In genomic region chr14:103124501-103125001, GRCh38 we compare ENCODE assay signal across 16 cellular contexts. TPM values are rescaled to one million over a fixed set of nuclear protein-coding genes. Genes with fewer than 3 reads are reported as not detected.
DNase-seq lines count a peak whose midpoint lies in the region; ATAC-seq, FAIRE-seq and TF ChIP-seq lines count a peak whose summit lies in the region.
"Had no signal": no experiment of that assay in that cellular context is flagged by ENCODE, and none has a peak within 500 bp of the region (broad histone marks: within the 10 kb centered on the region; RNA-seq: fewer than 3 reads in every experiment).

No MANE protein-coding gene starts in this region.

- H3K36me3 Mint-ChIP-seq in stimulated activated naive B cell treated with anti-CD40 and anti-IgM and Interleukin-4, amounts not matched to agents 10 μg/mL and 1 μg/mL and 100 μg/mL, for 72 hours, result peaks cover 0 to 7% of the 10 kb centered on the region in 2 donors
- H3K36me3 Mint-ChIP-seq: activated naive CD8-positive, alpha-beta T cell treated with anti-CD3 and anti-CD28 coated beads for 36 hours; CD8-positive, alpha-beta memory T cell had no signal

- H3K9me3 Mint-ChIP-seq in stimulated activated naive B cell treated with anti-CD40 and anti-IgM and Interleukin-4, amounts not matched to agents 10 μg/mL and 1 μg/mL and 100 μg/mL, for 72 hours, result peaks cover 0 to 1% of the 10 kb centered on the region in 2 donors
- H3K9me3 Mint-ChIP-seq: activated naive CD8-positive, alpha-beta T cell treated with anti-CD3 and anti-CD28 coated beads for 36 hours; CD8-positive, alpha-beta memory T cell; endodermal cell had no signal

- CTCF ChIA-PET in GM12878 (lab: Yijun Ruan, JAX), result interaction anchor here (1.6 to 3.2 kb wide), 5 partner anchors 15 to 168 kb away, joined by 3 to 19 read pairs (median 8); no protein-coding TSS in a partner anchor

- DNase-seq in GM12864 (ENCODE audit: low read depth) (no peak), GM12878 (ENCODE audit: low read depth, low spot score) (no peak), kidney epithelial cell (ENCODE audit: low read depth) (no peak), mesenteric fat pad (ENCODE audit: low spot score) (no peak), NCI-H1930 (lab: John Stamatoyannopoulos, UW) (no peak)
- no peak for DNase-seq in stimulated activated naive B cell treated with anti-CD40 and anti-IgM and Interleukin-4, amounts not matched to agents 10 μg/mL and 1 μg/mL and 100 μg/mL, for 72 hours
- DNase-seq: activated naive CD8-positive, alpha-beta T cell treated with anti-CD3 and anti-CD28 coated beads for 36 hours; CD8-positive, alpha-beta memory T cell; NCI-H1092; NK-92 treated with Interleukin-12 subunit alpha and Interleukin-12 subunit beta, amount 100 ng/mL, for 24 hours; T-helper 1 cell had no signal

- H3K4me3 ChIP-seq in GM12864 (ENCODE audit: low read depth, low read length) (peak overlapping the region; percentile 69; the same call in 1 of the 2 replicates), GM12878 (peak overlapping the region; percentile 79; the same call in 1 of the 2 replicates), kidney epithelial cell (ENCODE audit: low read depth, low read length) (peak overlapping the region; percentile 61)

- peak overlapping the region; percentile 75; the same call in 1 of the 2 replicates for H3K9ac ChIP-seq in GM12878 (ENCODE audit: control insufficient read depth, insufficient read depth, low read length)

- no peaks in the 10 kb centered on the region for H4K20me1 ChIP-seq in GM12878 (ENCODE audit: control insufficient read depth, insufficient read depth)

- H3K4me2 ChIP-seq in GM12878 (ENCODE audit: control insufficient read depth, insufficient read depth), result peak overlapping the region; percentile 91

- peaks cover 15% of the 10 kb centered on the region for H3K4me1 ChIP-seq in GM12878 (ENCODE audit: control insufficient read depth, insufficient read depth, low read length)

- TF ChIP-seq CTCF in GM12864 (IDR thresholded peaks at IDR 0.05; ENCODE audit: low read depth, low read length, missing control alignments) (no peak), GM12878 (IDR thresholded peaks at IDR 0.05 in 2 of 3, conservative IDR thresholded peaks at IDR 0.05 in 1 of 3; ENCODE audit: control insufficient read depth in 2 of 3, extremely low read depth in 1 of 3, insufficient read depth in 1 of 3, low read depth in 3 of 3, low read length in 3 of 3) (no peak), kidney epithelial cell (IDR thresholded peaks at IDR 0.05; ENCODE audit: insufficient read depth, low read length, poor library complexity, severe bottlenecking) (no peak)

- intact Hi-C loops in GM12878 (cut with micrococcal nuclease; ENCODE audit: unreplicated experiment), result no loop called here

- H2AFZ ChIP-seq in GM12878 (ENCODE audit: control insufficient read depth, low read depth, low read length), result no peak overlapping the region

- SMC1A ChIA-PET in GM12878 (lab: Charles Lee; ENCODE audit: uncharacterized antibody, unreplicated experiment), result interaction anchor here (1.2 to 1.8 kb wide), 3 partner anchors 16 to 19 kb away, joined by 4 to 7 read pairs (median 5); no protein-coding TSS in a partner anchor

- TF ChIP-seq RAD21 in GM12878 (IDR thresholded peaks at IDR 0.05; ENCODE audit: insufficient read depth, low read depth, low read length), result no peak

- POLR2A ChIA-PET in GM12878 (lab: Charles Lee), result interaction anchor here (0.7 to 1.3 kb wide), 3 partner anchors 10 to 20 kb away, joined by 3 read pairs; no protein-coding TSS in a partner anchor

- TF ChIP-seq EP300 in GM12878 (IDR thresholded peaks at IDR 0.05; ENCODE audit: borderline replicate concordance in 1 of 2, control insufficient read depth in 1 of 2, low read depth in 2 of 2, low read length in 2 of 2), result no peak

- H3K4me3 Mint-ChIP-seq in stimulated activated naive B cell treated with anti-CD40 and anti-IgM and Interleukin-4, amounts not matched to agents 10 μg/mL and 1 μg/mL and 100 μg/mL, for 72 hours, result no peak overlapping the region
- H3K4me3 Mint-ChIP-seq: activated naive CD8-positive, alpha-beta T cell treated with anti-CD3 and anti-CD28 coated beads for 36 hours had no signal

- H3K27ac Mint-ChIP-seq in stimulated activated naive B cell treated with anti-CD40 and anti-IgM and Interleukin-4, amounts not matched to agents 10 μg/mL and 1 μg/mL and 100 μg/mL, for 72 hours, result peak overlapping the region; percentile 27
- H3K27ac Mint-ChIP-seq: activated naive CD8-positive, alpha-beta T cell treated with anti-CD3 and anti-CD28 coated beads for 36 hours; CD8-positive, alpha-beta memory T cell; endodermal cell had no signal

- H3K27ac ChIP-seq in GM12878 (ENCODE audit: control insufficient read depth, insufficient read depth), result peak overlapping the region; percentile 45; the same call in 1 of the 2 replicates

- no peaks in the 10 kb centered on the region; a peak in 1 of 4 replicates for H3K36me3 ChIP-seq in GM12878 (ENCODE audit: control insufficient read depth in 2 of 2, insufficient read depth in 2 of 2, low read length in 1 of 2)
- H3K36me3 ChIP-seq in kidney epithelial cell (ENCODE audit: control insufficient read depth, insufficient read depth, low read length), result no peaks in the 10 kb centered on the region

- H3K79me2 ChIP-seq in GM12878 (ENCODE audit: control insufficient read depth, insufficient read depth, low read length), result peaks cover 21% of the 10 kb centered on the region

- 98% methylated on average over 5 of the region's 5 CpGs for WGBS in GM12878 (ENCODE audit: insufficient coverage, insufficient replicate concordance, low lambda C conversion rate, missing lambda C conversion rate)

- H3K4me1 Mint-ChIP-seq in stimulated activated naive B cell treated with anti-CD40 and anti-IgM and Interleukin-4, amounts not matched to agents 10 μg/mL and 1 μg/mL and 100 μg/mL, for 72 hours, result peaks cover 11 to 30% of the 10 kb centered on the region in 2 donors
- H3K4me1 Mint-ChIP-seq: activated naive CD8-positive, alpha-beta T cell treated with anti-CD3 and anti-CD28 coated beads for 36 hours had no signal

- BruUV-seq in GM12878 (replicated peaks; lab: Mats Ljungman, UMichigan), result no TSS peak

- no peak for ATAC-seq in GM12878
- ATAC-seq in stimulated activated naive B cell treated with anti-CD40 and anti-IgM and Interleukin-4, amounts not matched to agents 10 μg/mL and 1 μg/mL and 100 μg/mL, for 72 hours (replicated peaks), result no peak
- ATAC-seq in GM19328 (IDR thresholded peaks at IDR 0.05; ENCODE audit: unreplicated experiment), result no peak
- ATAC-seq in HG03095 (IDR thresholded peaks at IDR 0.05; ENCODE audit: unreplicated experiment), result no peak

- in situ Hi-C loops in GM12878 (cut with MboI), result no loop called here

- H3K27me3 ChIP-seq in GM12878 (replicated peaks in 1 of 2; ENCODE audit: control insufficient read depth in 2 of 2, insufficient read depth in 2 of 2, low read length in 1 of 2) (no peaks in the 10 kb centered on the region), kidney epithelial cell (ENCODE audit: control insufficient read depth, insufficient read depth, low read length) (no peaks in the 10 kb centered on the region)

- H3K27me3 Mint-ChIP-seq in stimulated activated naive B cell treated with anti-CD40 and anti-IgM and Interleukin-4, amounts not matched to agents 10 μg/mL and 1 μg/mL and 100 μg/mL, for 72 hours, result peaks cover 38 to 75% of the 10 kb centered on the region in 2 donors

- no peaks in the 10 kb centered on the region for H3K9me3 ChIP-seq in GM12878 (replicated peaks; ENCODE audit: control insufficient read depth, insufficient read depth, low read length)

- no peak for TF ChIP-seq POLR2A in GM12878 (IDR thresholded peaks at IDR 0.05; ENCODE audit: low read depth, low read length)

- no peak for FAIRE-seq in GM12878 (lab: Jason Lieb, UNC)

- RAD21 ChIA-PET in GM12878 (lab: Charles Lee; ENCODE audit: unreplicated experiment), result interaction anchor here (0.9 to 1.9 kb wide), 2 partner anchors 16 to 19 kb away, joined by 3 to 7 read pairs; no protein-coding TSS in a partner anchor

RNA-seq across cellular contexts. Expression of gene TNFAIP2, which starts 1.3 kb away (rescaled TPM):
- total RNA-seq in GM12878 (2013; cell fraction: nucleolus; rRNA removed), result 228 and 277 TPM in 2 replicates
- total RNA-seq in GM12878 (2014; rRNA removed), result 75.4 and 81.6 TPM in 2 replicates
- total RNA-seq in GM12878 (2014; rRNA removed; fragmentation: Illumina TruSeq; extraction: Trizol), result 51.0 and 58.3 TPM in 2 replicates
- total RNA-seq in GM12878 (2021), result 107 and 116 TPM in 2 replicates
- polyA plus RNA-seq in GM12878 (2011; ENCODE audit: low read depth), result 25.2 TPM
- polyA plus RNA-seq in GM12878 (2011; rRNA removed), result 38.5 and 66.7 TPM in 2 replicates
- polyA plus RNA-seq in GM12878 (2011; cell fraction: cytosol; rRNA removed), result 82.8 and 101 TPM in 2 replicates
- 340 and 362 TPM in 2 replicates for polyA plus RNA-seq in GM12878 (2011; cell fraction: nucleus; rRNA removed)
- polyA plus RNA-seq in GM12878 (2012), result 41.1 and 61.7 TPM in 2 replicates
- 36.8 and 67.5 TPM in 2 replicates for polyA plus RNA-seq in GM12878 (2014; fragmentation: Illumina TruSeq; extraction: Trizol)
- 100 to 1,000 TPM in 1 of 2 experiments, 10 to 100 TPM in 1; 85.6 to 106 TPM for polyA plus RNA-seq in GM12878 (2014; fragmentation: Nextera tagmentation; extraction: Ambion mirVana)
- polyA plus RNA-seq in GM12878 (2014; rRNA removed), result 137 and 150 TPM in 2 replicates
- 1 to 10 TPM; 7.1 TPM for polyA plus RNA-seq in GM12878 (2016; fragmentation: Nextera tagmentation; extraction: Ambion mirVana)
- polyA minus RNA-seq in GM12878 (2011; rRNA and poly(A)+ RNA removed), result 29.0 and 63.6 TPM in 2 replicates
- polyA minus RNA-seq in GM12878 (2011; cell fraction: cytosol; rRNA and poly(A)+ RNA removed), result 40.4 and 44.5 TPM in 2 replicates
- 25.3 and 36.6 TPM in 2 replicates for polyA minus RNA-seq in GM12878 (2011; cell fraction: nucleus; rRNA and poly(A)+ RNA removed)
- total RNA-seq in kidney epithelial cell, result 152 and 154 TPM in 2 replicates
- total RNA-seq in mesenteric fat pad, result 211 TPM
- polyA plus RNA-seq: CD8-positive, alpha-beta memory T cell had no signal

RNA-seq across cellular contexts. Expression of gene EXOC3L4, which starts 30.0 kb away (rescaled TPM):
- total RNA-seq in GM12878 (2013; cell fraction: nucleolus; rRNA removed), result not detected in 2 replicates
- total RNA-seq in GM12878 (2014; rRNA removed) (not detected in 2 replicates), GM12878 (2014; rRNA removed; fragmentation: Illumina TruSeq; extraction: Trizol) (not detected in 2 replicates), GM12878 (2021) (not detected in 2 replicates), kidney epithelial cell (0.34 and 0.46 TPM in 2 replicates), mesenteric fat pad (2.0 TPM)
- not detected for polyA plus RNA-seq in GM12878 (2011; ENCODE audit: low read depth)
- polyA plus RNA-seq in GM12878 (2011; rRNA removed) (not detected in 2 replicates), GM12878 (2014; fragmentation: Illumina TruSeq; extraction: Trizol) (not detected in 2 replicates), GM12878 (2014; fragmentation: Nextera tagmentation; extraction: Ambion mirVana) (not detected), GM12878 (2014; rRNA removed) (not detected in 2 replicates), GM12878 (2016; fragmentation: Nextera tagmentation; extraction: Ambion mirVana) (not detected)
- polyA plus RNA-seq in GM12878 (2011; cell fraction: cytosol; rRNA removed), result not detected in 2 replicates
- polyA plus RNA-seq in GM12878 (2011; cell fraction: nucleus; rRNA removed), result 0.15 TPM in 1 of 2 replicates, not detected in the other
- polyA plus RNA-seq in GM12878 (2012), result not detected in 2 replicates
- polyA minus RNA-seq in GM12878 (2011; rRNA and poly(A)+ RNA removed), result not detected in 2 replicates
- not detected in 2 replicates for polyA minus RNA-seq in GM12878 (2011; cell fraction: cytosol; rRNA and poly(A)+ RNA removed)
- not detected in 2 replicates for polyA minus RNA-seq in GM12878 (2011; cell fraction: nucleus; rRNA and poly(A)+ RNA removed)
- total RNA-seq: activated CD8-positive, alpha-beta memory T cell treated with anti-CD3 and anti-CD28 coated beads for 36 hours; activated naive CD8-positive, alpha-beta T cell treated with anti-CD3 and anti-CD28 coated beads for 36 hours; CD8-positive, alpha-beta memory T cell had no signal
- polyA plus RNA-seq: CD8-positive, alpha-beta memory T cell had no signal

RNA-seq across cellular contexts. Expression of gene LBHD2, which starts 40.5 kb away (rescaled TPM):
- total RNA-seq in GM12878 (2013; cell fraction: nucleolus; rRNA removed), result not detected in 2 replicates
- total RNA-seq in GM12878 (2014; rRNA removed) (not detected in 2 replicates), GM12878 (2014; rRNA removed; fragmentation: Illumina TruSeq; extraction: Trizol) (not detected in 2 replicates), GM12878 (2021) (not detected in 2 replicates), kidney epithelial cell (not detected in 2 replicates), mesenteric fat pad (3.1 TPM)
- polyA plus RNA-seq in GM12878 (2011; ENCODE audit: low read depth), result not detected
- polyA plus RNA-seq in GM12878 (2011; rRNA removed) (not detected in 2 replicates), GM12878 (2014; fragmentation: Illumina TruSeq; extraction: Trizol) (not detected in 2 replicates), GM12878 (2014; fragmentation: Nextera tagmentation; extraction: Ambion mirVana) (not detected), GM12878 (2014; rRNA removed) (not detected in 2 replicates), GM12878 (2016; fragmentation: Nextera tagmentation; extraction: Ambion mirVana) (not detected)
- polyA plus RNA-seq in GM12878 (2011; cell fraction: cytosol; rRNA removed), result not detected in 2 replicates
- polyA plus RNA-seq in GM12878 (2011; cell fraction: nucleus; rRNA removed), result not detected in 2 replicates
- polyA plus RNA-seq in GM12878 (2012), result not detected in 2 replicates
- polyA minus RNA-seq in GM12878 (2011; rRNA and poly(A)+ RNA removed), result not detected in 2 replicates
- polyA minus RNA-seq in GM12878 (2011; cell fraction: cytosol; rRNA and poly(A)+ RNA removed), result not detected in 2 replicates
- not detected in 2 replicates for polyA minus RNA-seq in GM12878 (2011; cell fraction: nucleus; rRNA and poly(A)+ RNA removed)
- total RNA-seq: activated CD8-positive, alpha-beta memory T cell treated with anti-CD3 and anti-CD28 coated beads for 36 hours; activated naive CD8-positive, alpha-beta T cell treated with anti-CD3 and anti-CD28 coated beads for 36 hours; CD8-positive, alpha-beta memory T cell; endodermal cell; osteocyte had no signal
- polyA plus RNA-seq: CD8-positive, alpha-beta memory T cell had no signal
